In genomic region chr17:11997147-11997971, GRCh38 we compare ENCODE assay signal across 8 cellular contexts. TPM values are rescaled to one million over a fixed set of nuclear protein-coding genes. Genes with fewer than 3 reads are reported as not detected.
DNase-seq lines count a peak whose midpoint lies in the region; ATAC-seq and TF ChIP-seq lines count a peak whose summit lies in the region.

TSS of gene ZNF18 (minus strand) at chr17:11997475. CDS start at chr17:11992829, 4,646 bp downstream.

- TF ChIP-seq POLR2A in right lobe of liver (IDR thresholded peaks at IDR 0.05): peak; percentile 98

- no peaks in the 10 kb centered on the region for H3K9me3 ChIP-seq in right lobe of liver

- H3K36me3 ChIP-seq in right lobe of liver: peaks cover 0 to 2% (median 0%) of the 10 kb centered on the region in 4 donors

- peak; percentile 36 to 95 (median 90) for DNase-seq in C1 segment of cervical spinal cord (lab: John Stamatoyannopoulos, UW)
- DNase-seq in NCI-H69 (lab: John Stamatoyannopoulos, UW): peak; percentile 93
- peak; percentile 95 for DNase-seq in activated CD4-positive, alpha-beta T cell treated with anti-CD3 and anti-CD28 coated beads, Interleukin-2, amount 50 U/mL, for 1 hour
- DNase-seq in dermis blood vessel endothelial cell: peak; percentile 96
- DNase-seq in right lobe of liver: peak; percentile 98
- DNase-seq in stimulated activated CD4-positive, alpha-beta T cell treated with anti-CD3 and anti-CD28 coated beads, Interleukin-4, amount 100 ng/mL, for 24 hours: peak; percentile 96

- TF ChIP-seq CTCF in right lobe of liver (IDR thresholded peaks at IDR 0.05): peak in 3 of 4 donors; percentile 8 to 32 (median 15)

- H3K4me1 ChIP-seq in right lobe of liver: peaks cover 0 to 5% (median 0%) of the 10 kb centered on the region in 4 donors

- 9% methylated on average over 10 of the region's 74 CpGs for WGBS in right lobe of liver (ENCODE audit: insufficient coverage, low coverage, low lambda C conversion rate, missing lambda C conversion rate)

- H3K27me3 ChIP-seq in right lobe of liver: no peaks in the 10 kb centered on the region

- ATAC-seq in GM19328 (IDR thresholded peaks at IDR 0.05; ENCODE audit: unreplicated experiment) (peak; percentile 97), HG03469 (IDR thresholded peaks at IDR 0.05; ENCODE audit: unreplicated experiment) (peak; percentile 90), right lobe of liver (peak; percentile 97 to 99 (median 98))

- peak within 1 kb of the TSS; percentile 83 to 94 (median 90) for H3K27ac ChIP-seq in right lobe of liver

- intact Hi-C loops in right lobe of liver (cut with DNase I): no loop called here

- H3K4me3 ChIP-seq in right lobe of liver: peak within 1 kb of the TSS; percentile 84 to 86 (median 85)

RNA-seq across cellular contexts. Expression of gene ZNF18, which starts in this region (rescaled TPM):
- total RNA-seq in dermis blood vessel endothelial cell (6.8 and 8.2 TPM in 2 replicates), right lobe of liver (1 to 10 TPM; 3.7 to 7.0 (median 4.2) TPM)

Comparison
In these comparisons a context has a peak if more than half of its experiments do, and no peak if none do; other contexts are left out.
1. Peak in every context shown above with its lines: DNase-seq, ATAC-seq, H3K4me3 ChIP-seq and H3K27ac ChIP-seq.